In the genomic region with DNA sequence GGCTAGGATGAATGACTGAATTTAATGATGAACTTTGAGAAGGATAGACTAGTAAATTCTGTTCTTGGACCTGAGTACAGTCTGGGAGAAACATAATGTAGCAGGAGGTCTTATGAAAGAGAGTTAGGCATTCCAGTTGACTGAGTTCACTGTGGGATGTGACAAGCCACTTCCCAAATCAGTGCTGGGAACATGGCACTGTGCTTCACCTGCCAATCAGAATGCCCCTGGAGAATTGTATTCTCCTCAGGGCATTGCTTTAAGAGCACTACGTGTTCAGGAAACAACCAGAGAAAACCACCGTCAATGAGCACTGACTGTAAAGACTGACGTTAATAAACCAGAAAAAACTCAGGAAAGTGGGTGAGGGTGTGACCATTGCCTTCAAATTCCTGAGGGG, we compare ENCODE assay signal across 7 cellular contexts. TPM values are rescaled to one million over a fixed set of nuclear protein-coding genes. Genes with fewer than 3 reads are reported as not detected.
DNase-seq lines count a peak whose midpoint lies in the region; ATAC-seq and TF ChIP-seq lines count a peak whose summit lies in the region.
"Had no signal": no experiment of that assay in that cellular context is flagged by ENCODE, and none has a peak within 500 bp of the region (broad histone marks: within the 10 kb centered on the region; RNA-seq: fewer than 3 reads in every experiment).

No MANE protein-coding gene starts in this region.

- H3K36me3 Mint-ChIP-seq in activated CD4-positive, alpha-beta T cell treated with anti-CD3 and anti-CD28 coated beads, Interleukin-2, amount 10 ng/mL, durations not matched to agents 24 days and 14 days (ENCODE audit: low read depth), result peaks cover 35% of the 10 kb centered on the region

- DNase-seq in activated CD4-positive, alpha-beta T cell treated with anti-CD3 and anti-CD28 coated beads, Interleukin-2, amount 10 ng/mL, durations not matched to agents 24 days and 14 days, result no peak
- no peak for DNase-seq in activated CD4-positive, alpha-beta T cell treated with anti-CD3 and anti-CD28 coated beads, Interleukin-2, amount 50 U/mL, for 48 hours
- DNase-seq in fibroblast of peridontal ligament (ENCODE audit: extremely low read depth), result peak; percentile 62
- DNase-seq in tibial artery, result peak; percentile 67 to 89
- no peak for DNase-seq in COLO668 (lab: John Stamatoyannopoulos, UW; ENCODE audit: unreplicated experiment)

- H3K4me3 ChIP-seq in tibial artery, result peak overlapping the region; percentile 87 to 99

- peaks cover 4% of the 10 kb centered on the region for H3K9me3 Mint-ChIP-seq in activated CD4-positive, alpha-beta T cell treated with anti-CD3 and anti-CD28 coated beads, Interleukin-2, amount 10 ng/mL, durations not matched to agents 24 days and 14 days

- H3K27me3 Mint-ChIP-seq in activated CD4-positive, alpha-beta T cell treated with anti-CD3 and anti-CD28 coated beads, Interleukin-2, amount 10 ng/mL, durations not matched to agents 24 days and 14 days, result peaks cover 7% of the 10 kb centered on the region

- H3K27ac ChIP-seq in tibial artery, result peak overlapping the region; percentile 99 to 100

- no peaks in the 10 kb centered on the region for H3K27me3 ChIP-seq in tibial artery

- H3K27ac Mint-ChIP-seq in activated CD4-positive, alpha-beta T cell treated with anti-CD3 and anti-CD28 coated beads, Interleukin-2, amount 10 ng/mL, durations not matched to agents 24 days and 14 days, result peak overlapping the region; percentile 99

- H3K36me3 ChIP-seq in tibial artery, result peaks cover 15 to 35% (median 21%) of the 10 kb centered on the region in 3 donors

- no peak for TF ChIP-seq CTCF in tibial artery (IDR thresholded peaks at IDR 0.05)

- peaks cover 72% of the 10 kb centered on the region for H3K4me1 Mint-ChIP-seq in activated CD4-positive, alpha-beta T cell treated with anti-CD3 and anti-CD28 coated beads, Interleukin-2, amount 10 ng/mL, durations not matched to agents 24 days and 14 days

- ATAC-seq in GM21576 (IDR thresholded peaks at IDR 0.05; ENCODE audit: unreplicated experiment), result no peak

- intact Hi-C loops in activated CD4-positive, alpha-beta T cell treated with anti-CD3 and anti-CD28 coated beads, Interleukin-2, amount 10 ng/mL, durations not matched to agents 24 days and 14 days (cut with micrococcal nuclease), result loop anchor here (2.0 to 5.0 kb wide), 2 partner anchors 31 to 153 kb away; a partner anchor contains a TSS
- intact Hi-C loops in tibial artery (cut with DNase I; ENCODE audit: low total_unique reads), result loop anchor here (1.0 kb wide), 1 partner anchor 73 kb away; a partner anchor contains a TSS

- no peaks in the 10 kb centered on the region for H3K9me3 ChIP-seq in tibial artery

- H3K4me1 ChIP-seq in tibial artery, result peaks cover 0 to 56% (median 27%) of the 10 kb centered on the region in 4 donors

- H3K4me3 Mint-ChIP-seq in activated CD4-positive, alpha-beta T cell treated with anti-CD3 and anti-CD28 coated beads, Interleukin-2, amount 10 ng/mL, durations not matched to agents 24 days and 14 days, result peak overlapping the region; percentile 92

RNA-seq across cellular contexts. Expression of a gene that starts 1.2 kb away (rescaled TPM):
- total RNA-seq in activated CD4-positive, alpha-beta T cell treated with anti-CD3 and anti-CD28 coated beads, Interleukin-2, amount 10 ng/mL, durations not matched to agents 24 days and 14 days, result 20.8 and 21.8 TPM in 2 replicates

RNA-seq across cellular contexts. Expression of a gene that starts 1.5 kb away (rescaled TPM):
- total RNA-seq in activated CD4-positive, alpha-beta T cell treated with anti-CD3 and anti-CD28 coated beads, Interleukin-2, amount 10 ng/mL, durations not matched to agents 24 days and 14 days, result 5,949 and 6,301 TPM in 2 replicates

RNA-seq across cellular contexts. Expression of a gene that starts 5.7 kb away (rescaled TPM):
- total RNA-seq in activated CD4-positive, alpha-beta T cell treated with anti-CD3 and anti-CD28 coated beads, Interleukin-2, amount 10 ng/mL, durations not matched to agents 24 days and 14 days, result 9.9 and 10.8 TPM in 2 replicates

RNA-seq across cellular contexts. Expression of a gene that starts 8.6 kb away (rescaled TPM):
- total RNA-seq in activated CD4-positive, alpha-beta T cell treated with anti-CD3 and anti-CD28 coated beads, Interleukin-2, amount 10 ng/mL, durations not matched to agents 24 days and 14 days, result 80.4 and 81.8 TPM in 2 replicates
- total RNA-seq: glomerular endothelial cell had no signal

RNA-seq across cellular contexts. Expression of a gene that starts 14.4 kb away (rescaled TPM):
- 0.52 and 0.82 TPM in 2 replicates for total RNA-seq in activated CD4-positive, alpha-beta T cell treated with anti-CD3 and anti-CD28 coated beads, Interleukin-2, amount 10 ng/mL, durations not matched to agents 24 days and 14 days
- total RNA-seq: glomerular endothelial cell had no signal

Comparison
In these comparisons a context has a peak if more than half of its experiments do, and no peak if none do; other contexts are left out.
1. DNase-seq: peak in fibroblast of peridontal ligament (single experiment) and tibial artery (2 of 2); none in activated CD4-positive, alpha-beta T cell treated with anti-CD3 and anti-CD28 coated beads, Interleukin-2, amount 10 ng/mL, durations not matched to agents 24 days and 14 days (single experiment), activated CD4-positive, alpha-beta T cell treated with anti-CD3 and anti-CD28 coated beads, Interleukin-2, amount 50 U/mL, for 48 hours (0 of 2) and COLO668 (single experiment).